ENCODE assay signal across 10 cellular contexts in genomic region chrX:118526149-118526548, GRCh38. TPM values are rescaled to one million over a fixed set of nuclear protein-coding genes. Genes with fewer than 3 reads are reported as not detected.
A peak's percentile ranks its signal among the peaks of the same experiment; 100 is the strongest.
DNase-seq lines count a peak whose midpoint lies in the region; ATAC-seq, FAIRE-seq and TF ChIP-seq lines count a peak whose summit lies in the region.
"Had no signal": no experiment of that assay in that cellular context is flagged by ENCODE, and none has a peak within 500 bp of the region (broad histone marks: within the 10 kb centered on the region; RNA-seq: fewer than 3 reads in every experiment).

No MANE protein-coding gene starts in this region.

- H3K36me3 ChIP-seq in esophagus muscularis mucosa, result no peaks in the 10 kb centered on the region

- peak overlapping the region; percentile 59 to 68 (median 64) for H3K27ac ChIP-seq in esophagus muscularis mucosa (replicated peaks in 1 of 4)
- H3K27ac ChIP-seq: psoas muscle had no signal

- intact Hi-C loops in esophagus muscularis mucosa (cut with DNase I), result no loop called here

- TF ChIP-seq CTCF in esophagus muscularis mucosa (IDR thresholded peaks at IDR 0.05) (no peak), osteocyte (IDR thresholded peaks at IDR 0.05) (no peak), D721Med (IDR thresholded peaks at IDR 0.05; ENCODE audit: insufficient read depth, missing control alignments) (no peak)

- TF ChIP-seq EP300 in esophagus muscularis mucosa (IDR thresholded peaks at IDR 0.05), result no peak

- no peaks in the 10 kb centered on the region for H3K27me3 Mint-ChIP-seq in osteocyte (ENCODE audit: unreplicated experiment)

- H3K4me3 Mint-ChIP-seq in osteocyte (ENCODE audit: unreplicated experiment), result no peak overlapping the region

- peak overlapping the region; percentile 69 for H3K27ac Mint-ChIP-seq in osteocyte (ENCODE audit: unreplicated experiment)

- FAIRE-seq in GM12891 (lab: Jason Lieb, UNC), result peak; percentile 73
- FAIRE-seq in D721Med (lab: Jason Lieb, UNC), result no peak

- no peak; the same call in 2 of the 3 replicates for ATAC-seq in SK-N-SH treated with all-trans-retinoic acid at 6 μM for 48 hours
- ATAC-seq: psoas muscle had no signal

- no peaks in the 10 kb centered on the region for H3K9me3 ChIP-seq in esophagus muscularis mucosa
- H3K9me3 ChIP-seq: psoas muscle had no signal

- no peaks in the 10 kb centered on the region for H3K36me3 Mint-ChIP-seq in osteocyte (ENCODE audit: unreplicated experiment)

- peaks cover 3 to 65% (median 43%) of the 10 kb centered on the region in 4 donors for H3K4me1 ChIP-seq in esophagus muscularis mucosa
- H3K4me1 ChIP-seq: psoas muscle had no signal

- no peak overlapping the region for H3K4me3 ChIP-seq in esophagus muscularis mucosa
- H3K4me3 ChIP-seq: psoas muscle had no signal

- TF ChIP-seq POLR2A in GM12891 (IDR thresholded peaks at IDR 0.05; ENCODE audit: low read depth, low read length), result no peak
- no peak for TF ChIP-seq POLR2A in esophagus muscularis mucosa (IDR thresholded peaks at IDR 0.05; ENCODE audit: low read depth)

- no peaks in the 10 kb centered on the region for H3K27me3 ChIP-seq in esophagus muscularis mucosa

- peaks cover 41% of the 10 kb centered on the region for H3K4me1 Mint-ChIP-seq in osteocyte (ENCODE audit: unreplicated experiment)

- DNase-seq in GM12891 (ENCODE audit: insufficient read length, low spot score), result no peak
- peak; percentile 4 for DNase-seq in NCI-H69 (lab: John Stamatoyannopoulos, UW)
- DNase-seq in esophagus muscularis mucosa (ENCODE audit: extremely low spot score), result no peak
- DNase-seq in osteocyte (ENCODE audit: extremely low spot score, unreplicated experiment), result no peak
- no peak for DNase-seq in D721Med (ENCODE audit: insufficient read length, low spot score)
- no peak for DNase-seq in amniotic stem cell (lab: John Stamatoyannopoulos, UW)
- DNase-seq: effector memory CD4-positive, alpha-beta T cell; NCI-H1436 treated with DMSO at 0.1 percent for 48 hours; psoas muscle had no signal

- peaks cover 3% of the 10 kb centered on the region for H3K9me3 Mint-ChIP-seq in osteocyte (ENCODE audit: unreplicated experiment)

- WGBS in esophagus muscularis mucosa, result 61% methylated on average over 3 of the region's 4 CpGs

TF ChIP-seq in GM12891, 5 proteins besides CTCF, POLR2A, EP300 and RAD21:
- no peak for TF ChIP-seq TAF1 (IDR thresholded peaks at IDR 0.05; ENCODE audit: low read depth, low read length)
- TF ChIP-seq POLR2AphosphoS5 (IDR thresholded peaks at IDR 0.05; ENCODE audit: low read depth, low read length), result no peak
- no peak for TF ChIP-seq POU2F2 (IDR thresholded peaks at IDR 0.05; ENCODE audit: low read depth, low read length)
- no peak for TF ChIP-seq SPI1 (IDR thresholded peaks at IDR 0.05; ENCODE audit: low read depth, low read length)
- no peak for TF ChIP-seq PAX5 (IDR thresholded peaks at IDR 0.05; ENCODE audit: insufficient read depth, low read length, severe bottlenecking)

TF ChIP-seq in SK-N-SH treated with all-trans-retinoic acid at 6 μM for 48 hours, 23 proteins besides CTCF, POLR2A, EP300 and RAD21:
- no peak for TF ChIP-seq CSDC2 (CRISPR knock-in tag; IDR thresholded peaks at IDR 0.05)
- TF ChIP-seq ZNF70 (CRISPR knock-in tag; IDR thresholded peaks at IDR 0.05), result no peak
- no peak for TF ChIP-seq ZNF565 (CRISPR knock-in tag; conservative IDR thresholded peaks at IDR 0.05; ENCODE audit: low read depth)
- TF ChIP-seq ISL1 (CRISPR knock-in tag; IDR thresholded peaks at IDR 0.05), result no peak
- no peak for TF ChIP-seq PATZ1 (CRISPR knock-in tag; IDR thresholded peaks at IDR 0.05; ENCODE audit: borderline replicate concordance)
- TF ChIP-seq TSHZ2 (CRISPR knock-in tag; IDR thresholded peaks at IDR 0.05), result no peak
- TF ChIP-seq PPARA (CRISPR knock-in tag; IDR thresholded peaks at IDR 0.05; ENCODE audit: borderline replicate concordance), result no peak
- TF ChIP-seq CREB5 (CRISPR knock-in tag; IDR thresholded peaks at IDR 0.05; ENCODE audit: low read depth), result no peak
- no peak for TF ChIP-seq ESRRG (CRISPR knock-in tag; IDR thresholded peaks at IDR 0.05)
- no peak for TF ChIP-seq TOX (CRISPR knock-in tag; IDR thresholded peaks at IDR 0.05; ENCODE audit: borderline replicate concordance)
- TF ChIP-seq RARB (CRISPR knock-in tag; IDR thresholded peaks at IDR 0.05), result no peak
- no peak for TF ChIP-seq ZC3H10 (CRISPR knock-in tag; IDR thresholded peaks at IDR 0.05)
- TF ChIP-seq BACH2 (CRISPR knock-in tag; IDR thresholded peaks at IDR 0.05; ENCODE audit: borderline replicate concordance), result no peak
- TF ChIP-seq OSR1 (CRISPR knock-in tag; IDR thresholded peaks at IDR 0.05), result no peak
- TF ChIP-seq ZNF8 (CRISPR knock-in tag; IDR thresholded peaks at IDR 0.05), result no peak

RNA-seq across cellular contexts. Expression of gene DOCK11, which starts 30.5 kb away (rescaled TPM):
- polyA plus RNA-seq in GM12891 (2012; ENCODE audit: low read depth, missing spikeins), result 9.8 TPM
- total RNA-seq in esophagus muscularis mucosa, result 100 to 1,000 TPM in 1 of 4 donors, 10 to 100 TPM in 3; 62.0 to 103 (median 64.7) TPM
- 24.8 and 27.2 TPM in 2 replicates for total RNA-seq in osteocyte
